In genomic region chr17:17295141-17295540, GRCh38 we compare ENCODE assay signal across 29 cellular contexts.
"Had no signal": no experiment of that assay in that cellular context is flagged by ENCODE, and none has a peak within 500 bp of the region (broad histone marks: within the 10 kb centered on the region; RNA-seq: fewer than 3 reads in every experiment).

No MANE protein-coding gene starts in this region.

- H3K4me2 ChIP-seq: hepatocyte had no signal

- H3K4me1 ChIP-seq: ascending aorta, breast epithelium, colonic mucosa had no signal

- H3K27me3 ChIP-seq: ascending aorta, breast epithelium, cardiac muscle cell, colonic mucosa, esophagus squamous epithelium, gastroesophageal sphincter, heart right ventricle, hepatocyte had no signal

- H3K9me3 Mint-ChIP-seq: activated CD4-positive, alpha-beta memory T cell treated with anti-CD3 and anti-CD28 coated beads, Interleukin-2, amount 10 ng/mL, durations not matched to agents 7 days and 5 days; activated CD4-positive, alpha-beta T cell treated with anti-CD3 and anti-CD28 coated beads, Interleukin-2, amount 10 ng/mL, durations not matched to agents 7 days and 5 days; activated naive CD4-positive, alpha-beta T cell treated with anti-CD3 and anti-CD28 coated beads, Interleukin-2, amount 10 ng/mL, durations not matched to agents 7 days and 5 days; activated naive CD4-positive, alpha-beta T cell treated with anti-CD3 and anti-CD28 coated beads, Interleukin-2, amount 50 U/mL, for 72 hours; activated T-cell treated with anti-CD3 and anti-CD28 coated beads, Interleukin-2, amount 50 U/mL, for 24 hours had no signal

- H2AFZ ChIP-seq: hepatocyte had no signal

- H3K36me3 ChIP-seq: ascending aorta, breast epithelium, cardiac muscle cell, colonic mucosa, esophagus squamous epithelium, gastroesophageal sphincter, heart right ventricle had no signal

- H3K36me3 Mint-ChIP-seq: activated naive CD4-positive, alpha-beta T cell treated with anti-CD3 and anti-CD28 coated beads, Interleukin-2, amount 10 ng/mL, durations not matched to agents 7 days and 5 days; activated naive CD4-positive, alpha-beta T cell treated with anti-CD3 and anti-CD28 coated beads, Interleukin-2, amount 50 U/mL, for 72 hours; brain; WTC11 had no signal

- H3K4me3 ChIP-seq: ascending aorta, breast epithelium, cardiac muscle cell, colonic mucosa, esophagus squamous epithelium, gastroesophageal sphincter, heart right ventricle, hepatocyte had no signal

- H3K27ac ChIP-seq: ascending aorta, breast epithelium, cardiac muscle cell, colonic mucosa, esophagus squamous epithelium, gastroesophageal sphincter, heart right ventricle, hepatocyte, VCaP had no signal

- H3K27ac Mint-ChIP-seq: activated CD4-positive, alpha-beta memory T cell treated with anti-CD3 and anti-CD28 coated beads, Interleukin-2, amount 10 ng/mL, durations not matched to agents 7 days and 5 days; activated CD4-positive, alpha-beta T cell treated with anti-CD3 and anti-CD28 coated beads, Interleukin-2, amount 10 ng/mL, durations not matched to agents 7 days and 5 days; activated naive CD4-positive, alpha-beta T cell treated with anti-CD3 and anti-CD28 coated beads, Interleukin-2, amount 10 ng/mL, durations not matched to agents 7 days and 5 days; activated naive CD4-positive, alpha-beta T cell treated with anti-CD3 and anti-CD28 coated beads, Interleukin-2, amount 50 U/mL, for 72 hours; activated naive CD8-positive, alpha-beta T cell treated with anti-CD3 and anti-CD28 coated beads, Interleukin-2, amount 10 ng/mL, durations not matched to agents 7 days and 5 days; activated T-cell treated with anti-CD3 and anti-CD28 coated beads, Interleukin-2, amount 50 U/mL, for 24 hours; activated T-cell treated with anti-CD3 and anti-CD28 coated beads, Interleukin-2, amount 50 U/mL, for 72 hours; brain; WTC11 had no signal

- H3K9me3 ChIP-seq: ascending aorta, breast epithelium, colonic mucosa, esophagus squamous epithelium, gastroesophageal sphincter, heart right ventricle had no signal

- ATAC-seq: activated naive CD4-positive, alpha-beta T cell treated with anti-CD3 and anti-CD28 coated beads, Interleukin-2, amount 50 U/mL, for 72 hours; activated T-cell treated with anti-CD3 and anti-CD28 coated beads, Interleukin-2, amount 50 U/mL, for 72 hours; gastroesophageal sphincter; heart right ventricle; WTC11 had no signal

- H3K27me3 Mint-ChIP-seq: activated CD4-positive, alpha-beta T cell treated with anti-CD3 and anti-CD28 coated beads, Interleukin-2, amount 10 ng/mL, durations not matched to agents 7 days and 5 days; activated naive CD8-positive, alpha-beta T cell treated with anti-CD3 and anti-CD28 coated beads, Interleukin-2, amount 10 ng/mL, durations not matched to agents 7 days and 5 days had no signal

- DNase-seq: activated CD4-positive, alpha-beta memory T cell treated with anti-CD3 and anti-CD28 coated beads, Interleukin-2, amount 10 ng/mL, durations not matched to agents 7 days and 5 days; activated CD4-positive, alpha-beta T cell treated with anti-CD3 and anti-CD28 coated beads for 1 hour; activated CD4-positive, alpha-beta T cell treated with anti-CD3 and anti-CD28 coated beads for 4 hours; activated CD4-positive, alpha-beta T cell treated with anti-CD3 and anti-CD28 coated beads, Interleukin-2, amount 10 ng/mL, durations not matched to agents 7 days and 5 days; activated CD4-positive, alpha-beta T cell treated with anti-CD3 and anti-CD28 coated beads, Interleukin-2, amount 50 U/mL, for 4 hours; activated CD8-positive, alpha-beta memory T cell treated with anti-CD3 and anti-CD28 coated beads, Interleukin-2, amount 50 U/mL, for 48 hours; activated gamma-delta T cell; activated naive CD4-positive, alpha-beta T cell; activated naive CD4-positive, alpha-beta T cell treated with anti-CD3 and anti-CD28 coated beads, Interleukin-2, amount 10 ng/mL, durations not matched to agents 7 days and 5 days; activated naive CD8-positive, alpha-beta T cell treated with anti-CD3 and anti-CD28 coated beads, Interleukin-2, amount 10 ng/mL, durations not matched to agents 7 days and 5 days; activated T-cell treated with anti-CD3 and anti-CD28 coated beads for 4 hours; activated T-cell treated with anti-CD3 and anti-CD28 coated beads, Interleukin-2, amount 50 U/mL, for 24 hours; activated T-cell treated with anti-CD3 and anti-CD28 coated beads, Interleukin-2, amount 50 U/mL, for 72 hours; central memory CD4-positive, alpha-beta T cell; cerebellar nuclear complex; colonic mucosa; effector CD8-positive, alpha-beta T cell; esophagus squamous epithelium; foreskin melanocyte; heart right ventricle had no signal

- H3K79me2 ChIP-seq: hepatocyte had no signal

- H3K4me3 Mint-ChIP-seq: activated CD4-positive, alpha-beta memory T cell treated with anti-CD3 and anti-CD28 coated beads, Interleukin-2, amount 10 ng/mL, durations not matched to agents 7 days and 5 days; activated CD4-positive, alpha-beta T cell treated with anti-CD3 and anti-CD28 coated beads, Interleukin-2, amount 10 ng/mL, durations not matched to agents 7 days and 5 days; activated naive CD4-positive, alpha-beta T cell treated with anti-CD3 and anti-CD28 coated beads, Interleukin-2, amount 10 ng/mL, durations not matched to agents 7 days and 5 days; activated naive CD8-positive, alpha-beta T cell treated with anti-CD3 and anti-CD28 coated beads, Interleukin-2, amount 10 ng/mL, durations not matched to agents 7 days and 5 days; activated T-cell treated with anti-CD3 and anti-CD28 coated beads, Interleukin-2, amount 50 U/mL, for 24 hours; activated T-cell treated with anti-CD3 and anti-CD28 coated beads, Interleukin-2, amount 50 U/mL, for 72 hours; brain; WTC11 had no signal
